ENCODE assay signal across 17 cellular contexts in genomic region chr5:150606476-150606875, GRCh38. TPM values are rescaled to one million over a fixed set of nuclear protein-coding genes. Genes with fewer than 3 reads are reported as not detected.
"Had no signal": no experiment of that assay in that cellular context is flagged by ENCODE, and none has a peak within 500 bp of the region (broad histone marks: within the 10 kb centered on the region; RNA-seq: fewer than 3 reads in every experiment).

No MANE protein-coding gene starts in this region.

- H3K4me3 ChIP-seq: dorsolateral prefrontal cortex, SK-N-MC had no signal

- H3K27me3 ChIP-seq: dorsolateral prefrontal cortex had no signal

- H3K27me3 Mint-ChIP-seq: activated naive CD8-positive, alpha-beta T cell treated with anti-CD3 and anti-CD28 coated beads, Interleukin-2, amount 50 U/mL, for 24 hours; T-cell had no signal

- H3K4me1 ChIP-seq: parathyroid adenoma had no signal

- H3K79me2 ChIP-seq: parathyroid adenoma had no signal

- ATAC-seq: activated CD4-positive, CD25-positive, alpha-beta regulatory T cell treated with anti-CD3 and anti-CD28 coated beads, Interleukin-2, amount 50 U/mL, for 24 hours; activated naive CD8-positive, alpha-beta T cell treated with anti-CD3 and anti-CD28 coated beads, Interleukin-2, amount 50 U/mL, for 24 hours; T-cell had no signal

- H3K4me1 Mint-ChIP-seq: activated naive CD8-positive, alpha-beta T cell treated with anti-CD3 and anti-CD28 coated beads, Interleukin-2, amount 50 U/mL, for 24 hours; T-cell had no signal

- H3K4me3 Mint-ChIP-seq: activated naive CD4-positive, alpha-beta T cell treated with anti-CD3 and anti-CD28 coated beads for 36 hours; activated naive CD8-positive, alpha-beta T cell treated with anti-CD3 and anti-CD28 coated beads, Interleukin-2, amount 50 U/mL, for 24 hours; T-cell had no signal

- DNase-seq: activated naive CD4-positive, alpha-beta T cell treated with anti-CD3 and anti-CD28 coated beads for 36 hours; activated naive CD8-positive, alpha-beta T cell treated with anti-CD3 and anti-CD28 coated beads, Interleukin-2, amount 50 U/mL, for 24 hours; dorsolateral prefrontal cortex; hippocampal formation; retina; stimulated activated CD4-positive, alpha-beta T cell treated with anti-CD3 and anti-CD28 coated beads, Interleukin-4, amount 100 ng/mL, for 4 hours; stimulated activated CD8-positive, alpha-beta memory T cell treated with anti-CD3 and anti-CD28 coated beads, Interleukin-4, amount 100 ng/mL, for 48 hours; stimulated activated naive CD4-positive, alpha-beta T cell treated with Interleukin-2 at 50 U/mL for 16 hours; substantia nigra; T-cell; T-helper 9 cell had no signal

- H3K27ac Mint-ChIP-seq: activated naive CD4-positive, alpha-beta T cell treated with anti-CD3 and anti-CD28 coated beads for 36 hours; activated naive CD8-positive, alpha-beta T cell treated with anti-CD3 and anti-CD28 coated beads, Interleukin-2, amount 50 U/mL, for 24 hours; activated T-helper 2 cell treated with anti-CD3 and anti-CD28 coated beads, Interferon-gamma antibody, Interleukin-2, Interleukin-4, amounts not matched to agents 10 μg/mL and 5 μg/mL and 100 μg/mL, durations not matched to agents 14 hours and 24 hours and 36 hours; T-cell had no signal

- H3K36me3 Mint-ChIP-seq: T-cell had no signal

- H3K27ac ChIP-seq: dorsolateral prefrontal cortex, parathyroid adenoma, SK-N-MC had no signal

- H3K9ac ChIP-seq: parathyroid adenoma had no signal

- FAIRE-seq: bronchial epithelial cell, keratinocyte had no signal

- H2AFZ ChIP-seq: parathyroid adenoma had no signal

- H3K9me3 Mint-ChIP-seq: activated naive CD4-positive, alpha-beta T cell treated with anti-CD3 and anti-CD28 coated beads for 36 hours; activated naive CD8-positive, alpha-beta T cell treated with anti-CD3 and anti-CD28 coated beads, Interleukin-2, amount 50 U/mL, for 24 hours; activated T-helper 2 cell treated with anti-CD3 and anti-CD28 coated beads, Interferon-gamma antibody, Interleukin-2, Interleukin-4, amounts not matched to agents 10 μg/mL and 5 μg/mL and 100 μg/mL, durations not matched to agents 14 hours and 24 hours and 36 hours; T-cell had no signal

RNA-seq across cellular contexts. Expression of gene MYOZ3, which starts 54.6 kb away (rescaled TPM):
- total RNA-seq: bronchial epithelial cell, T-cell had no signal
